ENCODE assay signal across 9 cellular contexts in the genomic region with DNA sequence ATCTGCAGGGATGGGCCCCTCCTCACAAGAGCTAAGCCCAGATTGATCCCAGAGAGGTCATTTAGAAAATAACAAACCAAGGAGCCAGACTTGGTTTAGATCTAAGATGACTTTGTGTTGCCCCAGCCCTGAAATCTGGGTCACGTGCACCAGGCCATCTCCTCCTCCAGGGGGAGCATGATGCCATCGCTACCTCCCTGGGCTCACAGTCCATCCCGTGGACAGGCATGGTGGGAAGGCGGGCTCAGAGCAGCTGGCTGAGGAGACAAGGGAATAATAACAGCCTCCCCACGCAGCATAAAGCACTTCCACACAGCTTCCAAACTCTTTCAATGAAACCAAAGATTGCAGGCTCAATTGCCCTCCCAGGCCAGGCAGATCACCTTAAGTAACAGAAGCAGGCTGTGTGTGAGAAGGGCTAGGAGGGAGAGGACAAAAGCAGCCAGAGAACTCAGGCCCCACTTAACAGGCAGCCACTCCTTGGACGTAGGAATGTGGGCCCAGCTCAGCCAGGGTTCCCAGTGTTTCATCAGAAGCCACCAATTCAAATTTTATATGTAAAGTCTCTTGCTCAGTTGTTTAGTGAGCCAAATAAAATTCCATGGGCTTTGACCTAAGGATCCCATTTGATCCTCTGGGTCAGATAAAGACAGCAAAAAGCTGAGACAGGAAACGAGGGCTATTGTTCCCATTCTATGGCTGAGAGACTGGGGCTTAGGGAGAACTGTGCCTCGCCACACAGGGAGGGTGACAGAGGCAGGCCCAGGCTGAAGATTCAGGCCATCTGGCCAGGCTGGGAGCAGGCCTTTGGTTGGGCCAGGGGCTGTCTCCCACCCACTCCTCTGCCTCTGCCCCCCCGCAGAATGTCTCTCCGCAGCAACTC.
DNase-seq lines count a peak whose midpoint lies in the region; ATAC-seq and TF ChIP-seq lines count a peak whose summit lies in the region.
"Had no signal": no experiment of that assay in that cellular context is flagged by ENCODE, and none has a peak within 500 bp of the region (broad histone marks: within the 10 kb centered on the region; RNA-seq: fewer than 3 reads in every experiment).

No MANE protein-coding gene starts in this region.

- H3K4me3 ChIP-seq in esophagus muscularis mucosa (no peak overlapping the region), neural progenitor cell (no peak overlapping the region)

- H3K4me3 Mint-ChIP-seq in neural progenitor cell: no peak overlapping the region
- H3K4me3 Mint-ChIP-seq: T-cell had no signal

- H3K27ac ChIP-seq in RWPE1 (no peak overlapping the region), esophagus muscularis mucosa (replicated peaks in 1 of 4) (no peak overlapping the region), neural progenitor cell (peak overlapping the region; percentile 76)

- H3K27me3 Mint-ChIP-seq in neural progenitor cell (ENCODE audit: insufficient read depth, low read depth): peaks cover 18% of the 10 kb centered on the region
- H3K27me3 Mint-ChIP-seq: T-cell had no signal

- ATAC-seq in GM19023 (IDR thresholded peaks at IDR 0.05; ENCODE audit: unreplicated experiment): no peak
- ATAC-seq in activated CD4-positive, CD25-positive, alpha-beta regulatory T cell treated with anti-CD3 and anti-CD28 coated beads, Interleukin-2, amount 50 U/mL, for 24 hours: no peak

- no peak for TF ChIP-seq POLR2A in esophagus muscularis mucosa (IDR thresholded peaks at IDR 0.05; ENCODE audit: low read depth)

- intact Hi-C loops in esophagus muscularis mucosa (cut with DNase I): no loop called here

- H3F3A ChIP-seq in neural progenitor cell (ENCODE audit: low read depth): peaks cover 27% of the 10 kb centered on the region

- H3K79me2 ChIP-seq in neural progenitor cell (ENCODE audit: low read depth): no peaks in the 10 kb centered on the region

- peak overlapping the region; percentile 94 for H3K27ac Mint-ChIP-seq in neural progenitor cell
- H3K27ac Mint-ChIP-seq: T-cell had no signal

- no peak overlapping the region for H3K9ac ChIP-seq in neural progenitor cell

- CTCF ChIA-PET in RWPE1 (lab: Yijun Ruan, JAX): interaction anchor here (0.6 to 1.9 kb wide), 8 partner anchors 9 to 259 kb away, joined by 3 to 16 read pairs (median 5); no protein-coding TSS in a partner anchor

- H3K4me1 ChIP-seq in esophagus muscularis mucosa (peaks cover 0 to 23% (median 9%) of the 10 kb centered on the region in 4 donors), neural progenitor cell (peaks cover 52% of the 10 kb centered on the region)

- H3K36me3 ChIP-seq in esophagus muscularis mucosa (no peaks in the 10 kb centered on the region), neural progenitor cell (no peaks in the 10 kb centered on the region)

- no peaks in the 10 kb centered on the region for H3K27me3 ChIP-seq in esophagus muscularis mucosa
- no peaks in the 10 kb centered on the region for H3K27me3 ChIP-seq in neural progenitor cell

- TF ChIP-seq CTCF in GM20000 (IDR thresholded peaks at IDR 0.05; ENCODE audit: extremely low read depth, missing control alignments) (no peak), RWPE1 (conservative IDR thresholded peaks at IDR 0.05; ENCODE audit: low read depth) (peak; percentile 19; the same call in 1 of the 2 replicates), esophagus muscularis mucosa (IDR thresholded peaks at IDR 0.05) (peak; percentile 58 to 72 (median 58)), neural progenitor cell (IDR thresholded peaks at IDR 0.05) (peak; percentile 70)

- H3K9me3 ChIP-seq in esophagus muscularis mucosa (no peaks in the 10 kb centered on the region), neural progenitor cell (ENCODE audit: low read depth) (no peaks in the 10 kb centered on the region)

- H3K9me3 Mint-ChIP-seq in neural progenitor cell: no peaks in the 10 kb centered on the region
- H3K9me3 Mint-ChIP-seq: T-cell had no signal

- WGBS in esophagus muscularis mucosa: 70% methylated on average over 9 of the region's 10 CpGs

- TF ChIP-seq EP300 in esophagus muscularis mucosa (IDR thresholded peaks at IDR 0.05): no peak

- POLR2A ChIA-PET in RWPE1 (lab: Yijun Ruan, JAX; ENCODE audit: low non-redundant PET): no interaction called here

- H4K20me1 ChIP-seq in neural progenitor cell (ENCODE audit: low read depth): no peaks in the 10 kb centered on the region

- peak overlapping the region; percentile 12 for H3K4me2 ChIP-seq in neural progenitor cell

- peaks cover 45% of the 10 kb centered on the region for H3K4me1 Mint-ChIP-seq in neural progenitor cell
- H3K4me1 Mint-ChIP-seq: T-cell had no signal

- DNase-seq in Caki2 (ENCODE audit: low read depth) (peak; percentile 10), GM20000 (ENCODE audit: low spot score) (peak; percentile 36), RWPE1 (ENCODE audit: low spot score) (peak; percentile 78), esophagus muscularis mucosa (ENCODE audit: extremely low spot score) (no peak), neural progenitor cell (ENCODE audit: low spot score) (peak; percentile 79), SIG-M5 (lab: John Stamatoyannopoulos, UW) (no peak)

- H3K36me3 Mint-ChIP-seq in neural progenitor cell: no peaks in the 10 kb centered on the region
- H3K36me3 Mint-ChIP-seq: T-cell had no signal

- in situ Hi-C loops in Caki2 (cut with HindIII; ENCODE audit: low pct_unique_long_range_greater_than_20kb, low sequenced_read_pairs): no loop called here

- peak overlapping the region; percentile 55 for H2AFZ ChIP-seq in neural progenitor cell (replicated peaks)

Comparison
In these comparisons a context has a peak if more than half of its experiments do, and no peak if none do; other contexts are left out.
1. DNase-seq: peak in Caki2 (single experiment), GM20000 (single experiment), RWPE1 (single experiment) and neural progenitor cell (single experiment); none in esophagus muscularis mucosa (single experiment) and SIG-M5 (single experiment).